1 cellular context compared by ENCODE assay signal in the genomic region with DNA sequence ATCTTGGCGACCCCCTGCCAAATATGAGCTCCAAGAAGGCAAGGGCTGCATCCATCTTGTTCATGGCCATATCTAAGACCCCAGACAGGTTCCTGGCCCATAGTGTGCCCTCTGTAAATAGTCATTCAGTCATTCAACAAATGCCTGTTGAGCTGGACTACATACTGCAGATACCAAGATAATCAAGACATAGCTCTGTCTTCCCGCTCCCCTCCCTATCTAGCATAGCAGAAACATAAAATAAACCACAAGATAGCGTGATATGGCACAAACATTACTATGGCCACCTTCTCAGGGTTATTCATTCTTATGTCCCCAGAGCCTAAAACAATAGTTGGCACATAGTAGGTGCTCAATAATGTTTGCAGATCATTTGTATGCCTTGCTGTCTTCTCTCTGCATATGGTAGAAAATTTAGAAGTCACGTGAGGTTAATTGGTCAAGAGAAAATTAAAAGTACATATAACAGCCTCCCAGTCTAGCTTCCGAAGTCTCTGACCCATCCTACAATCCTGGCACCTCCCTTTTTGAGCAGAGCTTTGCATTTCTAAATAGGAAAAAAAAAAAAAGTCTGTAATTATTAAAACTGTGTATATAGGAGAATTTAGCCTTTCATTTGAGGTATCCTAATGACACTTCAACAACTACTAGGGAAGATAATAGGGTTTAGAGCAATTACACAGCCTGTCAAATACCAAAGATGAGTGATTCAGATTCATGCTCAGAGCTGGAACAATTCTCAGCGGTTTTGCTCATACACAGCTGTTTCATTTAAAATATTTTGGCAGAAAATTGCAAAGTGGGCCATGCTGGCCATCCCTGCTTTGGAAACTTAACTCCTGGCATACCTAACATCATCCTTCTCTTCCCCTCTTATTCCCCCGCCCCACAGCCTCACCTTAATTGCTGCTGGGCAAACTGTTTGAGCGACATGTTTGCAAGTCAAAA.
TF ChIP-seq lines count a peak whose summit lies in the region.

No MANE protein-coding gene starts in this region.

TF ChIP-seq in GM12878, 131 proteins besides CTCF, POLR2A, EP300 and RAD21 (continued from another document):
- no peak for TF ChIP-seq ZBTB40 (IDR thresholded peaks at IDR 0.05; ENCODE audit: borderline replicate concordance)
- no peak for TF ChIP-seq SKIL (IDR thresholded peaks at IDR 0.05; ENCODE audit: low read depth, poor library complexity, severe bottlenecking)
- no peak for TF ChIP-seq MEF2A (IDR thresholded peaks at IDR 0.05; ENCODE audit: insufficient read depth, low read depth, low read length)
TF ChIP-seq in GM12878: peak in this region for 0.
